20 cellular contexts compared by ENCODE assay signal in the genomic region with DNA sequence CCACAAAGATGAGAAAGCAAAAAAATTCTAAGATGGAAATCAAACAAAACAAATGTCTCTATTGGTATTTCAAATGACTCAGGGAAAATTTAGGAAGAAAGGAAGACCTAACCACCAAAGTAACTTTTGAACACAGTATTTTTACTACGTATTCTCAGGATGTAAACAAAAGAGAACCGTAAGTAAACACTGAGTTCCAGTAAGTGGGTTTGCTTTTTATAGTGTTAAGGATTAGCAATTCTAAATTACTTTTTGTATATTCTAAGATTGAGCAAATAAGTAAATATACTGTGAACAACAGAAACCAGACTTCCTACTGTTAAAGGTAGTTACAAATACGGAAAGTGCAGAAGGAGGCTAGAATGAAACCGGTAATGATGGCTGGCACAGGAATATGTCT.
"Had no signal": no experiment of that assay in that cellular context is flagged by ENCODE, and none has a peak within 500 bp of the region (broad histone marks: within the 10 kb centered on the region; RNA-seq: fewer than 3 reads in every experiment).

No MANE protein-coding gene starts in this region.

- H3K36me3 ChIP-seq: esophagus muscularis mucosa, heart left ventricle, thyroid gland had no signal

- H3K9me3 ChIP-seq: ascending aorta, esophagus muscularis mucosa, thyroid gland had no signal

- H3K4me1 Mint-ChIP-seq: stimulated activated naive CD8-positive, alpha-beta T cell treated with anti-CD3 and anti-CD28 coated beads, Interleukin-15, amount 100 ng/mL, for 72 hours had no signal

- FAIRE-seq: bronchial epithelial cell, keratinocyte had no signal

- H3K27me3 ChIP-seq: ascending aorta, esophagus muscularis mucosa, heart left ventricle, thyroid gland had no signal

- H3K27ac ChIP-seq: ascending aorta, esophagus muscularis mucosa, parathyroid adenoma, thyroid gland had no signal

- H3K9me3 Mint-ChIP-seq: activated CD8-positive, alpha-beta T cell treated with anti-CD3 and anti-CD28 coated beads for 36 hours; activated naive CD8-positive, alpha-beta T cell treated with anti-CD3 and anti-CD28 coated beads, Interleukin-2, amount 50 U/mL, for 24 hours; activated T-helper 1 cell treated with anti-CD3 and anti-CD28 coated beads, Interleukin-12 subunit alpha, Interleukin-12 subunit beta, Interleukin-2, Interleukin-4 antibody, amounts not matched to agents 30 ng/mL and 10 ng/mL and 1 ng/mL, durations not matched to agents 14 hours and 24 hours and 36 hours; stimulated activated naive CD8-positive, alpha-beta T cell treated with anti-CD3 and anti-CD28 coated beads, Interleukin-15, amount 100 ng/mL, for 72 hours had no signal

- H3K4me3 ChIP-seq: ascending aorta, esophagus muscularis mucosa, heart left ventricle, thyroid gland had no signal

- ATAC-seq: activated CD4-positive, alpha-beta T cell treated with anti-CD3 and anti-CD28 coated beads for 36 hours; activated CD8-positive, alpha-beta T cell treated with anti-CD3 and anti-CD28 coated beads for 36 hours; activated naive CD8-positive, alpha-beta T cell treated with anti-CD3 and anti-CD28 coated beads, Interleukin-2, amount 50 U/mL, for 24 hours; heart left ventricle; left ventricle myocardium superior; stimulated activated naive CD8-positive, alpha-beta T cell treated with anti-CD3 and anti-CD28 coated beads, Interleukin-15, amount 100 ng/mL, for 72 hours had no signal

- H3K9ac ChIP-seq: parathyroid adenoma had no signal

- H3K27me3 Mint-ChIP-seq: activated CD4-positive, alpha-beta T cell treated with anti-CD3 and anti-CD28 coated beads for 36 hours; activated CD8-positive, alpha-beta T cell treated with anti-CD3 and anti-CD28 coated beads for 36 hours; activated naive CD8-positive, alpha-beta T cell treated with anti-CD3 and anti-CD28 coated beads, Interleukin-2, amount 50 U/mL, for 24 hours; naive B cell; stimulated activated naive CD8-positive, alpha-beta T cell treated with anti-CD3 and anti-CD28 coated beads, Interleukin-15, amount 100 ng/mL, for 72 hours had no signal

- H3K27ac Mint-ChIP-seq: activated CD4-positive, alpha-beta T cell treated with anti-CD3 and anti-CD28 coated beads for 36 hours; activated CD8-positive, alpha-beta T cell treated with anti-CD3 and anti-CD28 coated beads for 36 hours; activated naive CD8-positive, alpha-beta T cell treated with anti-CD3 and anti-CD28 coated beads, Interleukin-2, amount 50 U/mL, for 24 hours; activated T-helper 1 cell treated with anti-CD3 and anti-CD28 coated beads, Interleukin-12 subunit alpha, Interleukin-12 subunit beta, Interleukin-2, Interleukin-4 antibody, amounts not matched to agents 30 ng/mL and 10 ng/mL and 1 ng/mL, durations not matched to agents 14 hours and 24 hours and 36 hours; stimulated activated naive CD8-positive, alpha-beta T cell treated with anti-CD3 and anti-CD28 coated beads, Interleukin-15, amount 100 ng/mL, for 72 hours had no signal

- H3K4me3 Mint-ChIP-seq: activated CD4-positive, alpha-beta T cell treated with anti-CD3 and anti-CD28 coated beads for 36 hours; activated CD8-positive, alpha-beta T cell treated with anti-CD3 and anti-CD28 coated beads for 36 hours; activated naive CD8-positive, alpha-beta T cell treated with anti-CD3 and anti-CD28 coated beads, Interleukin-2, amount 50 U/mL, for 24 hours; activated T-helper 1 cell treated with anti-CD3 and anti-CD28 coated beads, Interleukin-12 subunit alpha, Interleukin-12 subunit beta, Interleukin-2, Interleukin-4 antibody, amounts not matched to agents 30 ng/mL and 10 ng/mL and 1 ng/mL, durations not matched to agents 14 hours and 24 hours and 36 hours; stimulated activated naive CD8-positive, alpha-beta T cell treated with anti-CD3 and anti-CD28 coated beads, Interleukin-15, amount 100 ng/mL, for 72 hours had no signal

- DNase-seq: activated CD4-positive, alpha-beta T cell treated with anti-CD3 and anti-CD28 coated beads for 36 hours; activated CD8-positive, alpha-beta memory T cell treated with anti-CD3 and anti-CD28 coated beads, Interleukin-2, amount 50 U/mL, for 48 hours; activated CD8-positive, alpha-beta T cell treated with anti-CD3 and anti-CD28 coated beads for 36 hours; activated naive CD4-positive, alpha-beta T cell treated with Interleukin-2 at 50 U/mL for 16 hours; activated naive CD8-positive, alpha-beta T cell treated with anti-CD3 and anti-CD28 coated beads, Interleukin-2, amount 50 U/mL, for 24 hours; foreskin melanocyte; heart left ventricle; left ventricle myocardium superior; naive B cell; retina; stimulated activated CD4-positive, alpha-beta T cell treated with anti-CD3 and anti-CD28 coated beads, Interleukin-15, amount 100 ng/mL, for 24 hours; stimulated activated CD4-positive, alpha-beta T cell treated with anti-CD3 and anti-CD28 coated beads, Interleukin-4, amount 100 ng/mL, for 24 hours; stimulated activated naive CD8-positive, alpha-beta T cell treated with anti-CD3 and anti-CD28 coated beads, Interleukin-15, amount 100 ng/mL, for 72 hours; thyroid gland had no signal

- H3K4me1 ChIP-seq: parathyroid adenoma, thyroid gland had no signal

- H2AFZ ChIP-seq: parathyroid adenoma had no signal
